8 cellular contexts compared by ENCODE assay signal in the genomic region with DNA sequence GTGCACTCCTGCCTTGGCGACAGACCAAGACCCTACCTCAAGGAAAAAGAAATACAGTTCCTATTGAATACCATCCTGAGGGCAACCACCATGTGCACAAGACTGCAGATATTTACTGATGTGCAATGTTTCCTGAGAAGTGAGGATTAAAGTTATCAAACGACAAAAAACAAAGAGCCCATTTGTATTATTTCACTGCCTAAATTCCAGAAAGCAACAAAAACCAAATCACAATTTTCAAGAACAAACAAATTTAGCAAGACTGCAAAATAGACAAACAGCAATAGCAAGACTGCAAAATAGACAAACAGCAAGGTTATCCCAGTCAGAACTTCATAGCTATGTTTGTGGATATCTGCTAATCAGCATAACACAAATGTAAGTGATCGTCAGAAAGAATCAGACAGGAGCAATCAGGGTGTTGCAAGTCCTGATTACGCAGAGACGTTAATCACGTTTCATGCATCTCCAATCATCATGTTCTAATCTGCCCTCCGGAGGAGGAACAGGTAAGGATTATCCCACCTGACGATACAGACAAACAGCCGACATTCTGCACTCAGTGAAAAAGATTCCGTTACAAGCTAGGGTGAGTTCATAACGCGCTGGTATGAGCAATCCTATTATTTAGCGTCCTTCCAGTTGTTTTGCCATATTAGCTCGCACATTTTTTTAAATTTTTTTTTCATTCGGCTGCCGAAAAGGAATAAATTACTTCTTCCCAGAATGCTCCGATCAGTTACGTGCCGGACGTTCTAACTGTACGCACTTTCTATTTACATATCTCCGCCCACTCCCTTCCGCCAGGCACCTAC. TPM values are rescaled to one million over a fixed set of nuclear protein-coding genes. Genes with fewer than 3 reads are reported as not detected.
DNase-seq lines count a peak whose midpoint lies in the region; ATAC-seq, FAIRE-seq and TF ChIP-seq lines count a peak whose summit lies in the region.

No MANE protein-coding gene starts in this region.

- H3K4me2 ChIP-seq in endothelial cell of umbilical vein (ENCODE audit: insufficient read depth, low read length) = peak overlapping the region; percentile 87

- peak overlapping the region in 2 of 3 experiments; percentile 37 to 68 for H3K4me3 ChIP-seq in endothelial cell of umbilical vein (replicated peaks in 1 of 3; ENCODE audit: insufficient read depth in 1 of 3, low read depth in 1 of 3, low read length in 3 of 3)

- no peaks in the 10 kb centered on the region for H3K27me3 Mint-ChIP-seq in activated CD8-positive, alpha-beta memory T cell treated with anti-CD3 and anti-CD28 coated beads, Interleukin-2, amount 10 ng/mL, durations not matched to agents 7 days and 5 days
- no peaks in the 10 kb centered on the region for H3K27me3 Mint-ChIP-seq in stimulated activated naive CD8-positive, alpha-beta T cell treated with anti-CD3 and anti-CD28 coated beads, Interleukin-15, amount 100 ng/mL, for 72 hours

- TF ChIP-seq CTCF in endothelial cell of umbilical vein (IDR thresholded peaks at IDR 0.05; ENCODE audit: extremely low read depth in 1 of 2, insufficient read depth in 1 of 2, low read depth in 1 of 2, low read length in 2 of 2) = no peak

- peak overlapping the region; percentile 97 for H3K9ac ChIP-seq in endothelial cell of umbilical vein (replicated peaks; ENCODE audit: extremely low read depth, insufficient read depth, low read length)

- no peaks in the 10 kb centered on the region for H3K9me1 ChIP-seq in endothelial cell of umbilical vein (replicated peaks; ENCODE audit: control insufficient read depth, extremely low read depth, insufficient read depth, low read length)

- DNase-seq in DMS153 (lab: John Stamatoyannopoulos, UW) (peak; percentile 91), HTR-8/SVneo (ENCODE audit: insufficient read length, low spot score) (peak; percentile 84), NOMO-1 treated with DMSO at 0.1 percent for 48 hours (lab: John Stamatoyannopoulos, UW; ENCODE audit: unreplicated experiment) (peak; percentile 96), endothelial cell of umbilical vein (ENCODE audit: low read depth, low spot score) (peak; percentile 95), middle frontal gyrus (ENCODE audit: extremely low spot score, low spot score) (peak; percentile 69)
- DNase-seq in activated CD8-positive, alpha-beta memory T cell treated with anti-CD3 and anti-CD28 coated beads, Interleukin-2, amount 10 ng/mL, durations not matched to agents 7 days and 5 days = peak; percentile 91
- DNase-seq in stimulated activated naive CD8-positive, alpha-beta T cell treated with anti-CD3 and anti-CD28 coated beads, Interleukin-15, amount 100 ng/mL, for 72 hours = peak; percentile 85 to 86

- no peaks in the 10 kb centered on the region for H4K20me1 ChIP-seq in endothelial cell of umbilical vein (replicated peaks; ENCODE audit: control insufficient read depth, extremely low read depth, insufficient read depth, low read length)

- no peaks in the 10 kb centered on the region for H3K9me3 ChIP-seq in endothelial cell of umbilical vein (replicated peaks; ENCODE audit: control insufficient read depth, insufficient read depth, low read length)

- no peaks in the 10 kb centered on the region for H3K36me3 Mint-ChIP-seq in activated CD8-positive, alpha-beta memory T cell treated with anti-CD3 and anti-CD28 coated beads, Interleukin-2, amount 10 ng/mL, durations not matched to agents 7 days and 5 days

- no peaks in the 10 kb centered on the region for H3K9me3 Mint-ChIP-seq in activated CD8-positive, alpha-beta memory T cell treated with anti-CD3 and anti-CD28 coated beads, Interleukin-2, amount 10 ng/mL, durations not matched to agents 7 days and 5 days (ENCODE audit: low read depth)
- no peaks in the 10 kb centered on the region for H3K9me3 Mint-ChIP-seq in stimulated activated naive CD8-positive, alpha-beta T cell treated with anti-CD3 and anti-CD28 coated beads, Interleukin-15, amount 100 ng/mL, for 72 hours

- CTCF ChIA-PET in activated CD8-positive, alpha-beta memory T cell treated with anti-CD3 and anti-CD28 coated beads, Interleukin-2, amount 10 ng/mL, durations not matched to agents 7 days and 5 days (lab: Charles Lee) = interaction anchor here (0.5 to 1.3 kb wide), 22 partner anchors 10 to 127 kb away, joined by 3 to 17 read pairs (median 4); partner anchors contain the start of genes ALOXE3, AURKB, PER1 and PFAS
- CTCF ChIA-PET in endothelial cell of umbilical vein (lab: Charles Lee) = interaction anchor here (0.9 to 1.4 kb wide), 8 partner anchors 10 to 80 kb away, joined by 3 to 10 read pairs (median 4); partner anchors contain the start of gene BORCS6

- peak; percentile 66 for ATAC-seq in GM21515 (IDR thresholded peaks at IDR 0.05; ENCODE audit: unreplicated experiment)
- ATAC-seq in activated CD8-positive, alpha-beta memory T cell treated with anti-CD3 and anti-CD28 coated beads, Interleukin-2, amount 10 ng/mL, durations not matched to agents 7 days and 5 days = peak; percentile 75
- peak; percentile 88 for ATAC-seq in stimulated activated naive CD8-positive, alpha-beta T cell treated with anti-CD3 and anti-CD28 coated beads, Interleukin-15, amount 100 ng/mL, for 72 hours

- BruUV-seq in endothelial cell of umbilical vein (replicated peaks; lab: Mats Ljungman, UMichigan) = TSS peak; percentile 100

- H3K27ac ChIP-seq in endothelial cell of umbilical vein (ENCODE audit: insufficient read depth, low read depth, low read length) = peak overlapping the region; percentile 95

- H3K79me2 ChIP-seq in endothelial cell of umbilical vein (ENCODE audit: control insufficient read depth, insufficient read depth, low read length) = no peaks in the 10 kb centered on the region

- POLR2A ChIA-PET in endothelial cell of umbilical vein (lab: Charles Lee) = interaction anchor here (0.7 to 1.9 kb wide), 32 partner anchors 9 to 187 kb away, joined by 3 to 33 read pairs (median 6); partner anchors contain the start of genes ALOXE3, BORCS6, CTC1 and HES7

- dilution Hi-C loops in endothelial cell of umbilical vein (cut with MboI; ENCODE audit: extremely low pct_ligation_motif_present, low sequenced_read_pairs) = no loop called here

- H3K4me1 Mint-ChIP-seq in activated CD8-positive, alpha-beta memory T cell treated with anti-CD3 and anti-CD28 coated beads, Interleukin-2, amount 10 ng/mL, durations not matched to agents 7 days and 5 days = peaks cover 41% of the 10 kb centered on the region
- peaks cover 56% of the 10 kb centered on the region for H3K4me1 Mint-ChIP-seq in stimulated activated naive CD8-positive, alpha-beta T cell treated with anti-CD3 and anti-CD28 coated beads, Interleukin-15, amount 100 ng/mL, for 72 hours

- H2AFZ ChIP-seq in endothelial cell of umbilical vein (ENCODE audit: low read depth, low read length) = no peak overlapping the region

- TF ChIP-seq POLR2A in endothelial cell of umbilical vein (IDR thresholded peaks at IDR 0.05; ENCODE audit: low read depth, low read length) = peak; percentile 100

- H3K36me3 ChIP-seq in endothelial cell of umbilical vein (ENCODE audit: control insufficient read depth in 2 of 2, extremely low read depth in 1 of 2, insufficient read depth in 2 of 2, low read length in 2 of 2) = no peaks in the 10 kb centered on the region

- H3K27me3 ChIP-seq in endothelial cell of umbilical vein (ENCODE audit: control insufficient read depth in 2 of 2, insufficient read depth in 2 of 2, low read length in 2 of 2) = no peaks in the 10 kb centered on the region

- H3K4me3 Mint-ChIP-seq in activated CD8-positive, alpha-beta memory T cell treated with anti-CD3 and anti-CD28 coated beads, Interleukin-2, amount 10 ng/mL, durations not matched to agents 7 days and 5 days = peak overlapping the region; percentile 77
- peak overlapping the region; percentile 91 to 95 for H3K4me3 Mint-ChIP-seq in stimulated activated naive CD8-positive, alpha-beta T cell treated with anti-CD3 and anti-CD28 coated beads, Interleukin-15, amount 100 ng/mL, for 72 hours

- H3K4me1 ChIP-seq in endothelial cell of umbilical vein (ENCODE audit: control insufficient read depth, extremely low read depth, insufficient read depth, low read length) = peaks cover 23% of the 10 kb centered on the region

- FAIRE-seq in HTR-8/SVneo (lab: Jason Lieb, UNC) (peak; percentile 84), endothelial cell of umbilical vein (lab: Jason Lieb, UNC) (peak; percentile 95)

- peak overlapping the region; percentile 99 for H3K27ac Mint-ChIP-seq in activated CD8-positive, alpha-beta memory T cell treated with anti-CD3 and anti-CD28 coated beads, Interleukin-2, amount 10 ng/mL, durations not matched to agents 7 days and 5 days
- H3K27ac Mint-ChIP-seq in stimulated activated naive CD8-positive, alpha-beta T cell treated with anti-CD3 and anti-CD28 coated beads, Interleukin-15, amount 100 ng/mL, for 72 hours = peak overlapping the region; percentile 100

- intact Hi-C loops in endothelial cell of umbilical vein (cut with micrococcal nuclease) = loop anchor here (1.0 to 2.0 kb wide), 4 partner anchors 10 to 35 kb away; no protein-coding TSS in a partner anchor

RNA-seq across cellular contexts. Expression of gene TMEM107, which starts 2.9 kb away (rescaled TPM):
- 10 to 100 TPM; 29.9 to 61.0 TPM for total RNA-seq in activated CD8-positive, alpha-beta memory T cell treated with anti-CD3 and anti-CD28 coated beads, Interleukin-2, amount 10 ng/mL, durations not matched to agents 7 days and 5 days
- total RNA-seq in endothelial cell of umbilical vein = 20.0 and 20.4 TPM in 2 replicates
- 31.6 and 36.9 TPM in 2 replicates for polyA plus RNA-seq in endothelial cell of umbilical vein
- 19.7 and 20.9 TPM in 2 replicates for polyA plus RNA-seq in endothelial cell of umbilical vein (2011; cell fraction: cytosol; rRNA removed)
- polyA plus RNA-seq in endothelial cell of umbilical vein (2011; cell fraction: nucleus; rRNA removed) = 13.5 and 14.4 TPM in 2 replicates
- 15.9 and 18.3 TPM in 2 replicates for polyA plus RNA-seq in endothelial cell of umbilical vein (2012)
- 80.7 and 114 TPM in 2 replicates for polyA minus RNA-seq in endothelial cell of umbilical vein
- 29.3 TPM for polyA minus RNA-seq in endothelial cell of umbilical vein (2011; cell fraction: cytosol; rRNA and poly(A)+ RNA removed)
- polyA minus RNA-seq in endothelial cell of umbilical vein (2011; cell fraction: nucleus; rRNA and poly(A)+ RNA removed) = 65.0 and 76.3 TPM in 2 replicates

RNA-seq across cellular contexts. Expression of gene VAMP2, which starts 10.5 kb away (rescaled TPM):
- 10 to 100 TPM; 47.6 to 68.9 TPM for total RNA-seq in activated CD8-positive, alpha-beta memory T cell treated with anti-CD3 and anti-CD28 coated beads, Interleukin-2, amount 10 ng/mL, durations not matched to agents 7 days and 5 days
- 31.7 and 35.9 TPM in 2 replicates for total RNA-seq in endothelial cell of umbilical vein
- 28.7 and 38.0 TPM in 2 replicates for polyA plus RNA-seq in endothelial cell of umbilical vein
- polyA plus RNA-seq in endothelial cell of umbilical vein (2011; cell fraction: cytosol; rRNA removed) = 28.5 and 29.9 TPM in 2 replicates
- 40.8 and 49.0 TPM in 2 replicates for polyA plus RNA-seq in endothelial cell of umbilical vein (2011; cell fraction: nucleus; rRNA removed)
- polyA plus RNA-seq in endothelial cell of umbilical vein (2012) = 26.6 and 29.8 TPM in 2 replicates
- 14.1 and 18.6 TPM in 2 replicates for polyA minus RNA-seq in endothelial cell of umbilical vein
- 4.8 TPM for polyA minus RNA-seq in endothelial cell of umbilical vein (2011; cell fraction: cytosol; rRNA and poly(A)+ RNA removed)
- polyA minus RNA-seq in endothelial cell of umbilical vein (2011; cell fraction: nucleus; rRNA and poly(A)+ RNA removed) = 12.2 and 14.6 TPM in 2 replicates

RNA-seq across cellular contexts. Expression of gene BORCS6, which starts 16.7 kb away (rescaled TPM):
- 10 to 100 TPM; 14.9 to 16.8 TPM for total RNA-seq in activated CD8-positive, alpha-beta memory T cell treated with anti-CD3 and anti-CD28 coated beads, Interleukin-2, amount 10 ng/mL, durations not matched to agents 7 days and 5 days
- total RNA-seq in endothelial cell of umbilical vein = 8.3 and 9.0 TPM in 2 replicates
- 8.0 and 9.7 TPM in 2 replicates for polyA plus RNA-seq in endothelial cell of umbilical vein
- polyA plus RNA-seq in endothelial cell of umbilical vein (2011; cell fraction: cytosol; rRNA removed) = 4.8 and 6.6 TPM in 2 replicates
- polyA plus RNA-seq in endothelial cell of umbilical vein (2011; cell fraction: nucleus; rRNA removed) = 2.5 and 2.8 TPM in 2 replicates
- polyA plus RNA-seq in endothelial cell of umbilical vein (2012) = 3.7 and 4.4 TPM in 2 replicates
- 3.1 and 4.6 TPM in 2 replicates for polyA minus RNA-seq in endothelial cell of umbilical vein
- 8.5 TPM for polyA minus RNA-seq in endothelial cell of umbilical vein (2011; cell fraction: cytosol; rRNA and poly(A)+ RNA removed)
- polyA minus RNA-seq in endothelial cell of umbilical vein (2011; cell fraction: nucleus; rRNA and poly(A)+ RNA removed) = 1.0 and 2.1 TPM in 2 replicates

RNA-seq across cellular contexts. Expression of gene PER1, which starts 21.1 kb away (rescaled TPM):
- total RNA-seq in activated CD8-positive, alpha-beta memory T cell treated with anti-CD3 and anti-CD28 coated beads, Interleukin-2, amount 10 ng/mL, durations not matched to agents 7 days and 5 days = 10 to 100 TPM; 47.3 to 56.4 TPM
- total RNA-seq in endothelial cell of umbilical vein = 32.1 and 36.5 TPM in 2 replicates
- polyA plus RNA-seq in endothelial cell of umbilical vein = 12.1 and 13.6 TPM in 2 replicates
- polyA plus RNA-seq in endothelial cell of umbilical vein (2011; cell fraction: cytosol; rRNA removed) = 4.5 and 8.9 TPM in 2 replicates
- polyA plus RNA-seq in endothelial cell of umbilical vein (2011; cell fraction: nucleus; rRNA removed) = 62.6 and 82.7 TPM in 2 replicates
- 11.4 and 13.3 TPM in 2 replicates for polyA plus RNA-seq in endothelial cell of umbilical vein (2012)
- polyA minus RNA-seq in endothelial cell of umbilical vein = 22.8 and 40.7 TPM in 2 replicates
- 12.3 TPM for polyA minus RNA-seq in endothelial cell of umbilical vein (2011; cell fraction: cytosol; rRNA and poly(A)+ RNA removed)
- polyA minus RNA-seq in endothelial cell of umbilical vein (2011; cell fraction: nucleus; rRNA and poly(A)+ RNA removed) = 49.0 and 77.9 TPM in 2 replicates

RNA-seq across cellular contexts. Expression of gene AURKB, which starts 37.1 kb away (rescaled TPM):
- total RNA-seq in activated CD8-positive, alpha-beta memory T cell treated with anti-CD3 and anti-CD28 coated beads, Interleukin-2, amount 10 ng/mL, durations not matched to agents 7 days and 5 days = 100 to 1,000 TPM; 197 to 234 TPM
- total RNA-seq in endothelial cell of umbilical vein = 104 and 107 TPM in 2 replicates
- 67.8 and 69.2 TPM in 2 replicates for polyA plus RNA-seq in endothelial cell of umbilical vein
- polyA plus RNA-seq in endothelial cell of umbilical vein (2011; cell fraction: cytosol; rRNA removed) = 49.1 and 58.3 TPM in 2 replicates
- 205 and 232 TPM in 2 replicates for polyA plus RNA-seq in endothelial cell of umbilical vein (2011; cell fraction: nucleus; rRNA removed)
- 40.6 and 74.7 TPM in 2 replicates for polyA plus RNA-seq in endothelial cell of umbilical vein (2012)
- 39.4 and 45.9 TPM in 2 replicates for polyA minus RNA-seq in endothelial cell of umbilical vein
- polyA minus RNA-seq in endothelial cell of umbilical vein (2011; cell fraction: cytosol; rRNA and poly(A)+ RNA removed) = 30.4 TPM
- polyA minus RNA-seq in endothelial cell of umbilical vein (2011; cell fraction: nucleus; rRNA and poly(A)+ RNA removed) = 59.3 and 75.2 TPM in 2 replicates

Comparison
In these comparisons a context has a peak if more than half of its experiments do, and no peak if none do; other contexts are left out.
1. Peak in every context shown above with its lines: DNase-seq, ATAC-seq, H3K4me3 ChIP-seq and H3K27ac ChIP-seq.